ENCODE assay signal across 3 cellular contexts in genomic region chr7:76471556-76472221, GRCh38. TPM values are rescaled to one million over a fixed set of nuclear protein-coding genes. Genes with fewer than 3 reads are reported as not detected.
"Had no signal": no experiment of that assay in that cellular context is flagged by ENCODE, and none has a peak within 500 bp of the region (broad histone marks: within the 10 kb centered on the region; RNA-seq: fewer than 3 reads in every experiment).

No MANE protein-coding gene starts in this region.

RNA-seq across cellular contexts. Expression of gene UPK3B, which starts 38.7 kb away (rescaled TPM):
- total RNA-seq: kidney epithelial cell had no signal
- polyA plus RNA-seq: naive thymus-derived CD8-positive, alpha-beta T cell had no signal

RNA-seq across cellular contexts. Expression of gene ZP3, which starts 46.9 kb away (rescaled TPM):
- total RNA-seq: hepatocyte had no signal
- polyA plus RNA-seq: hepatocyte had no signal
